1 cellular context compared by ENCODE assay signal in the genomic region with DNA sequence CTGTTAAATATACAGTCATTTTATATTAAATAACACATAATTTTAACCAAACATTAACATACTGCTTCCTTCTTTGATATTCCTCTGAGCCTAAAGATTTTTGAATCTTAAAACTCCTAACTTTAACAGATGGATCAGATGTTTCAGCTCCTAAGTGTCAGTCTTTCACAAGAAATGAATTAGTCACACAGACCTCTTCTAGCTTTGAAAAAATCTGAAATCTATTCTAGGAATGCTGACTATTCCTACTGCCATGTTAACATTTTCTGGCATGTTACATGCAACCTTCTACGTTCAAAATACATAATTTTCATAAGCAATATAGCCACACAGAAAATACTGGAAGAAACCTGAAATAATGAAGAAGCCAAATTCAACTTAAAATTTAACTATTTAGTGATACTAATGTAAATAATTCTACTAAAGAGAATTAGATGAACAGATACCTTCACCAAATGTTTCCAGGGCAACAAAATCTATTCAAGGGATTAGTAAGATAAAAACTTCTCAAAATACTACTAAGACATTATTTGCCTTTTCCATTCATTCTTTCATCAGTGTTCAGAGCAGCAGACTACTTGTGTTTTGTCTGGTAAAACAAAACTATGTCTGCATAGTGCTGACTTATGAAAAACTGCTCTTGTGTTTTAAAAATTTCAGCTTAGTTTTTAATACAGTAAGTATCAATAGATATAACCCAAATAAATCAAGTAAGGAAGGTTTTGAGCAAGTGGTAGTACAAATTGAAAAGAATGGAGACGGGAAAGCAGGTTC.
TF ChIP-seq lines count a peak whose summit lies in the region.

No MANE protein-coding gene starts in this region.

TF ChIP-seq in HepG2, 621 proteins besides CTCF, POLR2A, EP300 and RAD21 (continued from another document):
- TF ChIP-seq, protein P1, sequence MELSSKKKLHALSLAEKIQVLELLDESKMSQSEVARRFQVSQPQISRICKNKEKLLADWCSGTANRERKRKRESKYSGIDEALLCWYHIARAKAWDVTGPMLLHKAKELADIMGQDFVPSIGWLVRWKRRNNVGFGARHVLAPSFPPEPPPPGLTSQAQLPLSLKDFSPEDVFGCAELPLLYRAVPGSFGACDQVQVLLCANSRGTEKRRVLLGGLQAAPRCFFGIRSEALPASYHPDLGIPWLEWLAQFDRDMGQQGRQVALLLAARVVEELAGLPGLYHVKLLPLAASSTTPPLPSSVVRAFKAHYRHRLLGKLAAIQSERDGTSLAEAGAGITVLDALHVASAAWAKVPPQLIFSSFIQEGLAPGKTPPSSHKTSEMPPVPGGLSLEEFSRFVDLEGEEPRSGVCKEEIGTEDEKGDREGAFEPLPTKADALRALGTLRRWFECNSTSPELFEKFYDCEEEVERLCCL (CRISPR knock-in tag; IDR thresholded peaks at IDR 0.05; ENCODE audit: borderline replicate concordance) = no peak
- TF ChIP-seq, protein P2, sequence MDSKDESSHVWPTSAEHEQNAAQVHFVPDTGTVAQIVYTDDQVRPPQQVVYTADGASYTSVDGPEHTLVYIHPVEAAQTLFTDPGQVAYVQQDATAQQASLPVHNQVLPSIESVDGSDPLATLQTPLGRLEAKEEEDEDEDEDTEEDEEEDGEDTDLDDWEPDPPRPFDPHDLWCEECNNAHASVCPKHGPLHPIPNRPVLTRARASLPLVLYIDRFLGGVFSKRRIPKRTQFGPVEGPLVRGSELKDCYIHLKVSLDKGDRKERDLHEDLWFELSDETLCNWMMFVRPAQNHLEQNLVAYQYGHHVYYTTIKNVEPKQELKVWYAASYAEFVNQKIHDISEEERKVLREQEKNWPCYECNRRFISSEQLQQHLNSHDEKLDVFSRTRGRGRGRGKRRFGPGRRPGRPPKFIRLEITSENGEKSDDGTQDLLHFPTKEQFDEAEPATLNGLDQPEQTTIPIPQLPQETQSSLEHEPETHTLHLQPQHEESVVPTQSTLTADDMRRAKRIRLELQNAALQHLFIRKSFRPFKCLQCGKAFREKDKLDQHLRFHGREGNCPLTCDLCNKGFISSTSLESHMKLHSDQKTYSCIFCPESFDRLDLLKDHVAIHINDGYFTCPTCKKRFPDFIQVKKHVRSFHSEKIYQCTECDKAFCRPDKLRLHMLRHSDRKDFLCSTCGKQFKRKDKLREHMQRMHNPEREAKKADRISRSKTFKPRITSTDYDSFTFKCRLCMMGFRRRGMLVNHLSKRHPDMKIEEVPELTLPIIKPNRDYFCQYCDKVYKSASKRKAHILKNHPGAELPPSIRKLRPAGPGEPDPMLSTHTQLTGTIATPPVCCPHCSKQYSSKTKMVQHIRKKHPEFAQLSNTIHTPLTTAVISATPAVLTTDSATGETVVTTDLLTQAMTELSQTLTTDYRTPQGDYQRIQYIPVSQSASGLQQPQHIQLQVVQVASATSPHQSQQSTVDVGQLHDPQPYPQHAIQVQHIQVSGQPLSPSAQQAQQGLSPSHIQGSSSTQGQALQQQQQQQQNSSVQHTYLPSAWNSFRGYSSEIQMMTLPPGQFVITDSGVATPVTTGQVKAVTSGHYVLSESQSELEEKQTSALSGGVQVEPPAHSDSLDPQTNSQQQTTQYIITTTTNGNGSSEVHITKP (CRISPR knock-in tag; IDR thresholded peaks at IDR 0.05; ENCODE audit: low read depth) = no peak
- TF ChIP-seq NR2F6 (IDR thresholded peaks at IDR 0.05) (no peak), NR2F6 (CRISPR knock-in tag; IDR thresholded peaks at IDR 0.05) (no peak), MAFF (IDR thresholded peaks at IDR 0.05; ENCODE audit: low read depth, low read length) (peak; percentile 22; the same call in 1 of the 2 replicates), MTA1 (CRISPR knock-in tag; IDR thresholded peaks at IDR 0.05; ENCODE audit: borderline replicate concordance) (no peak), ZFP82 (CRISPR knock-in tag; IDR thresholded peaks at IDR 0.05; ENCODE audit: borderline replicate concordance) (no peak)
- TF ChIP-seq, protein P3, sequence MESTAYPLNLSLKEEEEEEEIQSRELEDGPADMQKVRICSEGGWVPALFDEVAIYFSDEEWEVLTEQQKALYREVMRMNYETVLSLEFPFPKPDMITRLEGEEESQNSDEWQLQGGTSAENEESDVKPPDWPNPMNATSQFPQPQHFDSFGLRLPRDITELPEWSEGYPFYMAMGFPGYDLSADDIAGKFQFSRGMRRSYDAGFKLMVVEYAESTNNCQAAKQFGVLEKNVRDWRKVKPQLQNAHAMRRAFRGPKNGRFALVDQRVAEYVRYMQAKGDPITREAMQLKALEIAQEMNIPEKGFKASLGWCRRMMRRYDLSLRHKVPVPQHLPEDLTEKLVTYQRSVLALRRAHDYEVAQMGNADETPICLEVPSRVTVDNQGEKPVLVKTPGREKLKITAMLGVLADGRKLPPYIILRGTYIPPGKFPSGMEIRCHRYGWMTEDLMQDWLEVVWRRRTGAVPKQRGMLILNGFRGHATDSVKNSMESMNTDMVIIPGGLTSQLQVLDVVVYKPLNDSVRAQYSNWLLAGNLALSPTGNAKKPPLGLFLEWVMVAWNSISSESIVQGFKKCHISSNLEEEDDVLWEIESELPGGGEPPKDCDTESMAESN (CRISPR knock-in tag; conservative IDR thresholded peaks at IDR 0.05) = no peak
